Comparison of ENCODE assay signal across 1 cellular context in the genomic region with DNA sequence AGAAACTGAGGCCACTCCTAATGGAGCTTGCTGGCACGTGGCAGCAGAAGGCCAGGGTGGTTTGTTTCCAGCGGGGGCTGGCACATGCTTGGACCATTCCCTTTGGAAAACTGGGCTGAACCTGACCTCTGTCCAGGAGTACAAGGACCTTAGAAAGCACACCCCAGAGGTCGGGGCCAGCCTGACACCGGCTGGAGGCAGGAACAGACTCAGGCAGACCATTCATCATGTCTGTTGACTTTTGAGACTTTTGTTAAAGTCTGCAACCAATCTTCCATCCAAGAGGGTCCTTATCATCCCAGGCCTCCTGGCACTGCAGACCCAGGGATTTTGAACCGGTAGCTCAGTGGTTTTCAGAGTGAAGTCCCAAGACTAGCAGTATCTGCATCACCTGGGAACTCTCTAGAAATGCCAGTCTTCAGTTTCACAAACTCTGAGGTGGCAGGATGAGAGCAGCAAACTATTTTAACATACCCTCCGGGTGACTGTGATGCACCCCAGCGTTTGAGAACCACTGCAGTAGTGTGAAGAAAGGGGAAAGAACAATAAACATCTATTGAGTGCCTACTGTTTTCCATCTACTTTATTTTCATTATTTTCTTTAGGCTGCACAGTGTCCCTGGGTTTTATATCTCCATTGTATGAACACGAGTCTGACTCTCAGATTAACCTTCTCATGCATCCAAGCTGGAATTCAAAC.
TF ChIP-seq lines count a peak whose summit lies in the region.

No MANE protein-coding gene starts in this region.

TF ChIP-seq in GM23338, 12 proteins besides CTCF, POLR2A, EP300 and RAD21 (continued from another document):
- TF ChIP-seq, protein P1, sequence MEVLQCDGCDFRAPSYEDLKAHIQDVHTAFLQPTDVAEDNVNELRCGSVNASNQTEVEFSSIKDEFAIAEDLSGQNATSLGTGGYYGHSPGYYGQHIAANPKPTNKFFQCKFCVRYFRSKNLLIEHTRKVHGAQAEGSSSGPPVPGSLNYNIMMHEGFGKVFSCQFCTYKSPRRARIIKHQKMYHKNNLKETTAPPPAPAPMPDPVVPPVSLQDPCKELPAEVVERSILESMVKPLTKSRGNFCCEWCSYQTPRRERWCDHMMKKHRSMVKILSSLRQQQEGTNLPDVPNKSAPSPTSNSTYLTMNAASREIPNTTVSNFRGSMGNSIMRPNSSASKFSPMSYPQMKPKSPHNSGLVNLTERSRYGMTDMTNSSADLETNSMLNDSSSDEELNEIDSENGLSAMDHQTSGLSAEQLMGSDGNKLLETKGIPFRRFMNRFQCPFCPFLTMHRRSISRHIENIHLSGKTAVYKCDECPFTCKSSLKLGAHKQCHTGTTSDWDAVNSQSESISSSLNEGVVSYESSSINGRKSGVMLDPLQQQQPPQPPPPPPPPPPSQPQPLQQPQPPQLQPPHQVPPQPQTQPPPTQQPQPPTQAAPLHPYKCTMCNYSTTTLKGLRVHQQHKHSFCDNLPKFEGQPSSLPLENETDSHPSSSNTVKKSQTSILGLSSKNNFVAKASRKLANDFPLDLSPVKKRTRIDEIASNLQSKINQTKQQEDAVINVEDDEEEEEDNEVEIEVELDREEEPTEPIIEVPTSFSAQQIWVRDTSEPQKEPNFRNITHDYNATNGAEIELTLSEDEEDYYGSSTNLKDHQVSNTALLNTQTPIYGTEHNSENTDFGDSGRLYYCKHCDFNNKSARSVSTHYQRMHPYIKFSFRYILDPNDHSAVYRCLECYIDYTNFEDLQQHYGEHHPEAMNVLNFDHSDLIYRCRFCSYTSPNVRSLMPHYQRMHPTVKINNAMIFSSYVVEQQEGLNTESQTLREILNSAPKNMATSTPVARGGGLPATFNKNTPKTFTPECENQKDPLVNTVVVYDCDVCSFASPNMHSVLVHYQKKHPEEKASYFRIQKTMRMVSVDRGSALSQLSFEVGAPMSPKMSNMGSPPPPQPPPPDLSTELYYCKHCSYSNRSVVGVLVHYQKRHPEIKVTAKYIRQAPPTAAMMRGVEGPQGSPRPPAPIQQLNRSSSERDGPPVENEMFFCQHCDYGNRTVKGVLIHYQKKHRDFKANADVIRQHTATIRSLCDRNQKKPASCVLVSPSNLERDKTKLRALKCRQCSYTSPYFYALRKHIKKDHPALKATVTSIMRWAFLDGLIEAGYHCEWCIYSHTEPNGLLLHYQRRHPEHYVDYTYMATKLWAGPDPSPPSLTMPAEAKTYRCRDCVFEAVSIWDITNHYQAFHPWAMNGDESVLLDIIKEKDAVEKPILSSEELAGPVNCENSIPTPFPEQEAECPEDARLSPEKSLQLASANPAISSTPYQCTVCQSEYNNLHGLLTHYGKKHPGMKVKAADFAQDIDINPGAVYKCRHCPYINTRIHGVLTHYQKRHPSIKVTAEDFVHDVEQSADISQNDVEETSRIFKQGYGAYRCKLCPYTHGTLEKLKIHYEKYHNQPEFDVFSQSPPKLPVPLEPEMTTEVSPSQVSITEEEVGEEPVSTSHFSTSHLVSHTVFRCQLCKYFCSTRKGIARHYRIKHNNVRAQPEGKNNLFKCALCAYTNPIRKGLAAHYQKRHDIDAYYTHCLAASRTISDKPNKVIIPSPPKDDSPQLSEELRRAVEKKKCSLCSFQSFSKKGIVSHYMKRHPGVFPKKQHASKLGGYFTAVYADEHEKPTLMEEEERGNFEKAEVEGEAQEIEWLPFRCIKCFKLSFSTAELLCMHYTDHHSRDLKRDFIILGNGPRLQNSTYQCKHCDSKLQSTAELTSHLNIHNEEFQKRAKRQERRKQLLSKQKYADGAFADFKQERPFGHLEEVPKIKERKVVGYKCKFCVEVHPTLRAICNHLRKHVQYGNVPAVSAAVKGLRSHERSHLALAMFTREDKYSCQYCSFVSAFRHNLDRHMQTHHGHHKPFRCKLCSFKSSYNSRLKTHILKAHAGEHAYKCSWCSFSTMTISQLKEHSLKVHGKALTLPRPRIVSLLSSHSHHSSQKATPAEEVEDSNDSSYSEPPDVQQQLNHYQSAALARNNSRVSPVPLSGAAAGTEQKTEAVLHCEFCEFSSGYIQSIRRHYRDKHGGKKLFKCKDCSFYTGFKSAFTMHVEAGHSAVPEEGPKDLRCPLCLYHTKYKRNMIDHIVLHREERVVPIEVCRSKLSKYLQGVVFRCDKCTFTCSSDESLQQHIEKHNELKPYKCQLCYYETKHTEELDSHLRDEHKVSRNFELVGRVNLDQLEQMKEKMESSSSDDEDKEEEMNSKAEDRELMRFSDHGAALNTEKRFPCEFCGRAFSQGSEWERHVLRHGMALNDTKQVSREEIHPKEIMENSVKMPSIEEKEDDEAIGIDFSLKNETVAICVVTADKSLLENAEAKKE (CRISPR knock-in tag; IDR thresholded peaks at IDR 0.05), result no peak
- TF ChIP-seq ZNF114 (CRISPR knock-in tag; IDR thresholded peaks at IDR 0.05), result no peak
- no peak for TF ChIP-seq EZH2 (IDR thresholded peaks at IDR 0.05; ENCODE audit: low read depth, unreplicated experiment)
- TF ChIP-seq, protein P2, sequence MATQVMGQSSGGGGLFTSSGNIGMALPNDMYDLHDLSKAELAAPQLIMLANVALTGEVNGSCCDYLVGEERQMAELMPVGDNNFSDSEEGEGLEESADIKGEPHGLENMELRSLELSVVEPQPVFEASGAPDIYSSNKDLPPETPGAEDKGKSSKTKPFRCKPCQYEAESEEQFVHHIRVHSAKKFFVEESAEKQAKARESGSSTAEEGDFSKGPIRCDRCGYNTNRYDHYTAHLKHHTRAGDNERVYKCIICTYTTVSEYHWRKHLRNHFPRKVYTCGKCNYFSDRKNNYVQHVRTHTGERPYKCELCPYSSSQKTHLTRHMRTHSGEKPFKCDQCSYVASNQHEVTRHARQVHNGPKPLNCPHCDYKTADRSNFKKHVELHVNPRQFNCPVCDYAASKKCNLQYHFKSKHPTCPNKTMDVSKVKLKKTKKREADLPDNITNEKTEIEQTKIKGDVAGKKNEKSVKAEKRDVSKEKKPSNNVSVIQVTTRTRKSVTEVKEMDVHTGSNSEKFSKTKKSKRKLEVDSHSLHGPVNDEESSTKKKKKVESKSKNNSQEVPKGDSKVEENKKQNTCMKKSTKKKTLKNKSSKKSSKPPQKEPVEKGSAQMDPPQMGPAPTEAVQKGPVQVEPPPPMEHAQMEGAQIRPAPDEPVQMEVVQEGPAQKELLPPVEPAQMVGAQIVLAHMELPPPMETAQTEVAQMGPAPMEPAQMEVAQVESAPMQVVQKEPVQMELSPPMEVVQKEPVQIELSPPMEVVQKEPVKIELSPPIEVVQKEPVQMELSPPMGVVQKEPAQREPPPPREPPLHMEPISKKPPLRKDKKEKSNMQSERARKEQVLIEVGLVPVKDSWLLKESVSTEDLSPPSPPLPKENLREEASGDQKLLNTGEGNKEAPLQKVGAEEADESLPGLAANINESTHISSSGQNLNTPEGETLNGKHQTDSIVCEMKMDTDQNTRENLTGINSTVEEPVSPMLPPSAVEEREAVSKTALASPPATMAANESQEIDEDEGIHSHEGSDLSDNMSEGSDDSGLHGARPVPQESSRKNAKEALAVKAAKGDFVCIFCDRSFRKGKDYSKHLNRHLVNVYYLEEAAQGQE (IDR thresholded peaks at IDR 0.05; ENCODE audit: unreplicated experiment), result no peak
- no peak for TF ChIP-seq STAT1 (IDR thresholded peaks at IDR 0.05; ENCODE audit: unreplicated experiment)
- TF ChIP-seq POLR2AphosphoS5 (IDR thresholded peaks at IDR 0.05; ENCODE audit: low read depth), result no peak
- TF ChIP-seq ZNF331 (CRISPR knock-in tag; IDR thresholded peaks at IDR 0.05; ENCODE audit: low read depth), result no peak
- TF ChIP-seq EZH2phosphoT487 (IDR thresholded peaks at IDR 0.05; ENCODE audit: unreplicated experiment), result no peak
- TF ChIP-seq CREB1 (CRISPR knock-in tag; IDR thresholded peaks at IDR 0.05; ENCODE audit: low read depth), result no peak
- no peak for TF ChIP-seq JUNB (IDR thresholded peaks at IDR 0.05; ENCODE audit: unreplicated experiment)
